9 cellular contexts compared by ENCODE assay signal in the genomic region with DNA sequence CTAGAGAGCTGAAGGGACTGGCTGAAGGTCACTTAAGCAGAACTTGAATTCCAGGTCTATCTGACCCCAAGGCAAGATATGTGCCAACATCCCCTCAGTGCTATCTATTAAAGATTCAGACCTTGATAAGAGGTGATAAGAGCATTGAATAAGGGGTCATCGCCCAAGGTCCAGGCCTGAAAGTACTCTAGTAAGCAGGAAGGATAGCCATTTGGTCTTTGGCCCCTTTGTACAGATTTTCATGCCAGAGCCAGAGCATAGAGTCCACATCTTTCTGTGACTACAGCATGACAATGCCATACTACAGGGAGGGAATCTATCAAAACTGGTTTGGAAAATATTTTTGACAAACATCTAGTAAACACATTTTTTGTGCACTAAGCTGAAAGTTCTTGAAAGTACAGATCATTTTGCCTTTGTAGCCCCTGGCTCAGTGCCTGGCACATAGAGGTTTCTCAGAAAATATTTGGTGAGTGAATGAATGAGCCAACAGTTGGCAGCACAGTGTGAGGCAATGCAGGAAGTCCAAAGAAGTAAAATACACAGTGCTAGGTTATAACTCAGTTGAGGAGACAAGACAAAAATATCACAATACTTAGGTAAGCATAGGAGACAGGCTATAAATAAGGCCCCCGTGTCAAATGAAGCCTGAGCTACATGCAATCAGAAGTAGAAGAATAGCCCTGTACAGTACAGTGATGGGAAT. TPM values are rescaled to one million over a fixed set of nuclear protein-coding genes. Genes with fewer than 3 reads are reported as not detected.
DNase-seq lines count a peak whose midpoint lies in the region; ATAC-seq, FAIRE-seq and TF ChIP-seq lines count a peak whose summit lies in the region.
"Had no signal": no experiment of that assay in that cellular context is flagged by ENCODE, and none has a peak within 500 bp of the region (broad histone marks: within the 10 kb centered on the region; RNA-seq: fewer than 3 reads in every experiment).

No MANE protein-coding gene starts in this region.

- intact Hi-C loops in activated CD4-positive, alpha-beta T cell treated with anti-CD3 and anti-CD28 coated beads, Interleukin-2, amount 10 ng/mL, durations not matched to agents 24 days and 14 days (cut with micrococcal nuclease) = loop anchor here (2.0 to 10.0 kb wide), 2 partner anchors 41 to 521 kb away; a partner anchor contains a TSS

- no peak overlapping the region for H3K4me3 ChIP-seq in astrocyte of the spinal cord (ENCODE audit: low read depth, low read length)
- no peak overlapping the region for H3K4me3 ChIP-seq in subcutaneous abdominal adipose tissue (ENCODE audit: low read depth in 1 of 5, low read length in 5 of 5)

- H3K36me3 Mint-ChIP-seq in activated CD4-positive, alpha-beta T cell treated with anti-CD3 and anti-CD28 coated beads, Interleukin-2, amount 10 ng/mL, durations not matched to agents 24 days and 14 days (ENCODE audit: low read depth) = no peaks in the 10 kb centered on the region

- no peaks in the 10 kb centered on the region for H3K36me3 ChIP-seq in subcutaneous abdominal adipose tissue (ENCODE audit: control insufficient read depth in 5 of 5, insufficient read depth in 5 of 5, low read length in 5 of 5)

- H3K4me1 Mint-ChIP-seq in activated CD4-positive, alpha-beta T cell treated with anti-CD3 and anti-CD28 coated beads, Interleukin-2, amount 10 ng/mL, durations not matched to agents 24 days and 14 days = peaks cover 48% of the 10 kb centered on the region

- no peak overlapping the region for H3K4me3 Mint-ChIP-seq in activated CD4-positive, alpha-beta T cell treated with anti-CD3 and anti-CD28 coated beads, Interleukin-2, amount 10 ng/mL, durations not matched to agents 24 days and 14 days

- FAIRE-seq in HTR-8/SVneo (lab: Jason Lieb, UNC) = no peak
- FAIRE-seq: A204.1 had no signal

- no peaks in the 10 kb centered on the region for H3K9me3 Mint-ChIP-seq in activated CD4-positive, alpha-beta T cell treated with anti-CD3 and anti-CD28 coated beads, Interleukin-2, amount 10 ng/mL, durations not matched to agents 24 days and 14 days

- no peak for DNase-seq in activated CD4-positive, alpha-beta T cell treated with anti-CD3 and anti-CD28 coated beads, Interleukin-2, amount 10 ng/mL, durations not matched to agents 24 days and 14 days
- no peak for DNase-seq in activated CD4-positive, alpha-beta T cell treated with anti-CD3 and anti-CD28 coated beads, Interleukin-2, amount 50 U/mL, for 48 hours
- DNase-seq in astrocyte of the spinal cord (ENCODE audit: low read depth, low spot score) (peak; percentile 69), iris pigment epithelial cell (ENCODE audit: low read depth) (peak; percentile 82), HTR-8/SVneo (ENCODE audit: insufficient read length, low spot score) (no peak), H4 (ENCODE audit: low spot score) (no peak)

- in situ Hi-C loops in astrocyte of the spinal cord (cut with HindIII; ENCODE audit: low sequenced_read_pairs) = no loop called here

- no peak for ATAC-seq in GM19452 (IDR thresholded peaks at IDR 0.05; ENCODE audit: unreplicated experiment)

- peaks cover 0 to 27% (median 8%) of the 10 kb centered on the region in 5 donors for H3K4me1 ChIP-seq in subcutaneous abdominal adipose tissue (ENCODE audit: control insufficient read depth in 5 of 5, insufficient read depth in 5 of 5, low read length in 5 of 5)

- no peaks in the 10 kb centered on the region for H3K27me3 ChIP-seq in subcutaneous abdominal adipose tissue (ENCODE audit: control insufficient read depth in 5 of 5, insufficient read depth in 4 of 5, low read length in 5 of 5)

- no peak for TF ChIP-seq CTCF in astrocyte of the spinal cord (IDR thresholded peaks at IDR 0.05; ENCODE audit: low read depth, low read length)

- H3K9ac ChIP-seq in subcutaneous abdominal adipose tissue (ENCODE audit: low read length in 5 of 5) = peak overlapping the region in 2 of 5 donors; percentile 34 to 43

- peak overlapping the region; percentile 96 for H3K27ac ChIP-seq in subcutaneous abdominal adipose tissue (ENCODE audit: low read depth, low read length)

- no peaks in the 10 kb centered on the region for H3K9me3 ChIP-seq in subcutaneous abdominal adipose tissue (ENCODE audit: control insufficient read depth in 5 of 5, low read length in 5 of 5)

- peaks cover 5% of the 10 kb centered on the region for H3K27me3 Mint-ChIP-seq in activated CD4-positive, alpha-beta T cell treated with anti-CD3 and anti-CD28 coated beads, Interleukin-2, amount 10 ng/mL, durations not matched to agents 24 days and 14 days

- peak overlapping the region; percentile 68 for H3K27ac Mint-ChIP-seq in activated CD4-positive, alpha-beta T cell treated with anti-CD3 and anti-CD28 coated beads, Interleukin-2, amount 10 ng/mL, durations not matched to agents 24 days and 14 days

RNA-seq across cellular contexts. Expression of a gene that starts 15.1 kb away (rescaled TPM):
- total RNA-seq in activated CD4-positive, alpha-beta T cell treated with anti-CD3 and anti-CD28 coated beads, Interleukin-2, amount 10 ng/mL, durations not matched to agents 24 days and 14 days = 78.9 and 80.6 TPM in 2 replicates
- total RNA-seq in H4 (2014; rRNA removed; shearing (Covaris generic)) = 48.0 and 69.9 TPM in 2 replicates

Comparison
In these comparisons a context has a peak if more than half of its experiments do, and no peak if none do; other contexts are left out.
1. DNase-seq: peak in astrocyte of the spinal cord (single experiment) and iris pigment epithelial cell (single experiment); none in activated CD4-positive, alpha-beta T cell treated with anti-CD3 and anti-CD28 coated beads, Interleukin-2, amount 10 ng/mL, durations not matched to agents 24 days and 14 days (single experiment), activated CD4-positive, alpha-beta T cell treated with anti-CD3 and anti-CD28 coated beads, Interleukin-2, amount 50 U/mL, for 48 hours (0 of 2), HTR-8/SVneo (single experiment) and H4 (single experiment).